ENCODE assay signal across 15 cellular contexts in genomic region chr7:46544396-46545008, GRCh38.
DNase-seq lines count a peak whose midpoint lies in the region; ATAC-seq and TF ChIP-seq lines count a peak whose summit lies in the region.
"Had no signal": no experiment of that assay in that cellular context is flagged by ENCODE, and none has a peak within 500 bp of the region (broad histone marks: within the 10 kb centered on the region; RNA-seq: fewer than 3 reads in every experiment).

No MANE protein-coding gene starts in this region.

- no peaks in the 10 kb centered on the region for H4K20me1 ChIP-seq in mammary epithelial cell (ENCODE audit: insufficient read depth, low read length)

- no peak overlapping the region for H3K4me3 ChIP-seq in AG10803 (ENCODE audit: low read length)
- H3K4me3 ChIP-seq in mammary epithelial cell (replicated peaks in 1 of 3; ENCODE audit: insufficient read depth in 1 of 3, low read depth in 2 of 3, low read length in 3 of 3): no peak overlapping the region
- H3K4me3 ChIP-seq in effector memory CD4-positive, alpha-beta T cell (ENCODE audit: insufficient read depth, low read depth, low read length, poor library complexity, severe bottlenecking): no peak overlapping the region

- no peaks in the 10 kb centered on the region for H3K79me2 ChIP-seq in mammary epithelial cell (ENCODE audit: insufficient read depth, low read length)

- TSS peak; percentile 32 for BruUV-seq in mammary epithelial cell (replicated peaks; lab: Mats Ljungman, UMichigan)

- no peaks in the 10 kb centered on the region for H3K36me3 ChIP-seq in mammary epithelial cell (ENCODE audit: insufficient read depth, low read length)
- H3K36me3 ChIP-seq in effector memory CD4-positive, alpha-beta T cell (ENCODE audit: control insufficient read depth, insufficient read depth, low read length): no peaks in the 10 kb centered on the region

- intact Hi-C loops in mammary epithelial cell (cut with micrococcal nuclease): loop anchor here (1.0 to 10.0 kb wide), 2 partner anchors 107 to 160 kb away; no protein-coding TSS in a partner anchor

- peak; percentile 80 for DNase-seq in AG10803 (ENCODE audit: low read depth)
- peak; percentile 88 for DNase-seq in LHCN-M2 (ENCODE audit: low read depth)
- peak; percentile 84 for DNase-seq in mammary epithelial cell
- DNase-seq in lung microvascular endothelial cell (ENCODE audit: low read depth in 2 of 2): peak; percentile 44 to 79
- DNase-seq in DMS153 treated with DMSO at 0.1 percent for 48 hours (lab: John Stamatoyannopoulos, UW; ENCODE audit: unreplicated experiment): no peak
- no peak for DNase-seq in NCI-H345 treated with DMSO at 0.1 percent for 48 hours (lab: John Stamatoyannopoulos, UW; ENCODE audit: unreplicated experiment)
- DNase-seq in effector memory CD4-positive, alpha-beta T cell: no peak
- DNase-seq: activated CD8-positive, alpha-beta memory T cell treated with anti-CD3 and anti-CD28 coated beads for 24 hours; central memory CD4-positive, alpha-beta T cell; KBM-7; NCI-H2227 treated with DMSO at 0.1 percent for 48 hours; stimulated activated naive CD8-positive, alpha-beta T cell treated with anti-CD3 and anti-CD28 coated beads, Interleukin-15, Interleukin-2, amounts not matched to agents 100 U/mL and 50 U/mL, for 24 hours; T-cell had no signal

- H3K4me1 ChIP-seq in mammary epithelial cell (ENCODE audit: insufficient read depth, low read length): peaks cover 22% of the 10 kb centered on the region
- no peaks in the 10 kb centered on the region for H3K4me1 ChIP-seq in effector memory CD4-positive, alpha-beta T cell (ENCODE audit: control insufficient read depth, insufficient read depth, low read length, poor library complexity, severe bottlenecking)

- dilution Hi-C loops in mammary epithelial cell (cut with HindIII; ENCODE audit: low sequenced_read_pairs): no loop called here

- in situ Hi-C loops in mammary epithelial cell (cut with MboI; ENCODE audit: low sequenced_read_pairs in 2 of 2): no loop called here

- ATAC-seq in GM21723 (IDR thresholded peaks at IDR 0.05; ENCODE audit: unreplicated experiment): no peak
- ATAC-seq: stimulated activated naive CD8-positive, alpha-beta T cell treated with anti-CD3 and anti-CD28 coated beads, Interleukin-15, Interleukin-2, amounts not matched to agents 100 U/mL and 50 U/mL, for 24 hours; T-cell had no signal

- no peak overlapping the region for H2AFZ ChIP-seq in mammary epithelial cell (ENCODE audit: low read depth, low read length)

- H3K27me3 ChIP-seq in mammary epithelial cell (ENCODE audit: insufficient read depth, low read length): no peaks in the 10 kb centered on the region
- no peaks in the 10 kb centered on the region for H3K27me3 ChIP-seq in effector memory CD4-positive, alpha-beta T cell (replicated peaks; ENCODE audit: control insufficient read depth, insufficient read depth, low read length, poor library complexity, severe bottlenecking)

- TF ChIP-seq CTCF in AG10803 (conservative IDR thresholded peaks at IDR 0.05; ENCODE audit: low read length) (no peak), mammary epithelial cell (conservative IDR thresholded peaks at IDR 0.05 in 1 of 2, IDR thresholded peaks at IDR 0.05 in 1 of 2; ENCODE audit: extremely low read depth in 1 of 2, insufficient read depth in 1 of 2, low read depth in 1 of 2, low read length in 2 of 2) (no peak)

- 11% methylated on average over 2 of the region's 2 CpGs for WGBS in mammary epithelial cell (ENCODE audit: low coverage, missing lambda C conversion rate)

- H3K4me2 ChIP-seq in mammary epithelial cell (ENCODE audit: insufficient read depth, low read depth, low read length): peak overlapping the region; percentile 21

- CTCF ChIA-PET in mammary epithelial cell (lab: Charles Lee; ENCODE audit: low non-redundant PET): no interaction called here

- H3K27ac ChIP-seq in mammary epithelial cell (ENCODE audit: insufficient read depth, low read depth, low read length): peak overlapping the region; percentile 95
- no peak overlapping the region for H3K27ac ChIP-seq in effector memory CD4-positive, alpha-beta T cell (ENCODE audit: insufficient read depth, low read length, poor library complexity, severe bottlenecking)
- H3K27ac ChIP-seq: C4-2B had no signal

- peak overlapping the region; percentile 54 for H3K9ac ChIP-seq in mammary epithelial cell (ENCODE audit: insufficient read depth, low read length)

- H3K9me3 ChIP-seq in mammary epithelial cell (replicated peaks; ENCODE audit: insufficient read depth, low read length): no peaks in the 10 kb centered on the region
- no peaks in the 10 kb centered on the region for H3K9me3 ChIP-seq in effector memory CD4-positive, alpha-beta T cell (ENCODE audit: control insufficient read depth, low read length)

Comparison
In these comparisons a context has a peak if more than half of its experiments do, and no peak if none do; other contexts are left out.
1. DNase-seq: peak in AG10803 (single experiment), LHCN-M2 (single experiment), mammary epithelial cell (single experiment) and lung microvascular endothelial cell (2 of 2); none in DMS153 treated with DMSO at 0.1 percent for 48 hours (single experiment), NCI-H345 treated with DMSO at 0.1 percent for 48 hours (single experiment) and effector memory CD4-positive, alpha-beta T cell (0 of 3).